In genomic region chr21:22063140-22063539, GRCh38 we compare ENCODE assay signal across 23 cellular contexts.
"Had no signal": no experiment of that assay in that cellular context is flagged by ENCODE, and none has a peak within 500 bp of the region (broad histone marks: within the 10 kb centered on the region; RNA-seq: fewer than 3 reads in every experiment).

No MANE protein-coding gene starts in this region.

- H3K36me3 Mint-ChIP-seq: activated CD8-positive, alpha-beta memory T cell treated with anti-CD3 and anti-CD28 coated beads, Interleukin-2, amount 10 ng/mL, durations not matched to agents 7 days and 5 days; activated naive CD4-positive, alpha-beta T cell treated with anti-CD3 and anti-CD28 coated beads, Interleukin-2, amount 50 U/mL, for 24 hours had no signal

- ATAC-seq: activated CD8-positive, alpha-beta memory T cell treated with anti-CD3 and anti-CD28 coated beads, Interleukin-2, amount 10 ng/mL, durations not matched to agents 7 days and 5 days; K562 had no signal

- H3K4me1 Mint-ChIP-seq: activated B cell treated with CpG ODN at 0.5 μM for 24 hours; activated CD4-positive, alpha-beta T cell treated with anti-CD3 and anti-CD28 coated beads, Interleukin-2, amount 10 ng/mL, durations not matched to agents 24 days and 14 days; activated CD8-positive, alpha-beta memory T cell treated with anti-CD3 and anti-CD28 coated beads, Interleukin-2, amount 10 ng/mL, durations not matched to agents 7 days and 5 days; activated naive CD4-positive, alpha-beta T cell treated with anti-CD3 and anti-CD28 coated beads, Interleukin-2, amount 50 U/mL, for 24 hours had no signal

- H3K4me3 ChIP-seq: K562 had no signal

- H3K27me3 Mint-ChIP-seq: activated B cell treated with CpG ODN at 0.5 μM for 24 hours; activated CD4-positive, alpha-beta T cell treated with anti-CD3 and anti-CD28 coated beads, Interleukin-2, amount 10 ng/mL, durations not matched to agents 24 days and 14 days; activated CD8-positive, alpha-beta memory T cell treated with anti-CD3 and anti-CD28 coated beads, Interleukin-2, amount 10 ng/mL, durations not matched to agents 7 days and 5 days; activated naive CD4-positive, alpha-beta T cell treated with anti-CD3 and anti-CD28 coated beads, Interleukin-2, amount 50 U/mL, for 24 hours; activated T-cell treated with anti-CD3 and anti-CD28 coated beads, Interleukin-2, amount 50 U/mL, for 24 hours had no signal

- H3K27ac Mint-ChIP-seq: activated B cell treated with CpG ODN at 0.5 μM for 24 hours; activated CD4-positive, alpha-beta T cell treated with anti-CD3 and anti-CD28 coated beads, Interleukin-2, amount 10 ng/mL, durations not matched to agents 24 days and 14 days; activated CD8-positive, alpha-beta memory T cell treated with anti-CD3 and anti-CD28 coated beads, Interleukin-2, amount 10 ng/mL, durations not matched to agents 7 days and 5 days; activated naive CD4-positive, alpha-beta T cell treated with anti-CD3 and anti-CD28 coated beads, Interleukin-2, amount 50 U/mL, for 24 hours; activated T-cell treated with anti-CD3 and anti-CD28 coated beads, Interleukin-2, amount 50 U/mL, for 24 hours; activated T-helper 1 cell treated with anti-CD3 and anti-CD28 coated beads, Interleukin-12 subunit alpha, Interleukin-12 subunit beta, Interleukin-2, Interleukin-4 antibody, amounts not matched to agents 30 ng/mL and 10 ng/mL and 1 ng/mL, durations not matched to agents 14 hours and 24 hours and 36 hours had no signal

- DNase-seq: activated B cell treated with CpG ODN at 0.5 μM for 24 hours; activated CD4-positive, alpha-beta T cell treated with anti-CD3 and anti-CD28 coated beads for 1 hour; activated CD4-positive, alpha-beta T cell treated with anti-CD3 and anti-CD28 coated beads, Interleukin-2, amount 10 ng/mL, durations not matched to agents 24 days and 14 days; activated CD4-positive, alpha-beta T cell treated with anti-CD3 and anti-CD28 coated beads, Interleukin-2, amount 50 U/mL, for 48 hours; activated CD8-positive, alpha-beta memory T cell treated with anti-CD3 and anti-CD28 coated beads, Interleukin-2, amount 10 ng/mL, durations not matched to agents 7 days and 5 days; activated effector memory CD4-positive, alpha-beta T cell treated with Interleukin-2 at 50 U/mL for 16 hours; activated naive CD4-positive, alpha-beta T cell; activated T-cell treated with anti-CD3 and anti-CD28 coated beads, Interleukin-2, amount 50 U/mL, for 24 hours; aorta; central memory CD4-positive, alpha-beta T cell; Karpas-422; MM.1S; NCI-H1105; NCI-H1436; NCI-H1694 treated with DMSO at 0.1 percent for 48 hours; NCI-H2029 treated with DMSO at 0.1 percent for 48 hours; NCI-H510A treated with DMSO at 0.1 percent for 48 hours; SIG-M5; SW 1271 had no signal

- FAIRE-seq: bronchial epithelial cell, K562 had no signal

- H3K4me3 Mint-ChIP-seq: activated B cell treated with CpG ODN at 0.5 μM for 24 hours; activated CD4-positive, alpha-beta T cell treated with anti-CD3 and anti-CD28 coated beads, Interleukin-2, amount 10 ng/mL, durations not matched to agents 24 days and 14 days; activated CD8-positive, alpha-beta memory T cell treated with anti-CD3 and anti-CD28 coated beads, Interleukin-2, amount 10 ng/mL, durations not matched to agents 7 days and 5 days; activated naive CD4-positive, alpha-beta T cell treated with anti-CD3 and anti-CD28 coated beads, Interleukin-2, amount 50 U/mL, for 24 hours; activated T-cell treated with anti-CD3 and anti-CD28 coated beads, Interleukin-2, amount 50 U/mL, for 24 hours; activated T-helper 1 cell treated with anti-CD3 and anti-CD28 coated beads, Interleukin-12 subunit alpha, Interleukin-12 subunit beta, Interleukin-2, Interleukin-4 antibody, amounts not matched to agents 30 ng/mL and 10 ng/mL and 1 ng/mL, durations not matched to agents 14 hours and 24 hours and 36 hours had no signal
